Comparison of ENCODE assay signal across 1 cellular context in the genomic region with DNA sequence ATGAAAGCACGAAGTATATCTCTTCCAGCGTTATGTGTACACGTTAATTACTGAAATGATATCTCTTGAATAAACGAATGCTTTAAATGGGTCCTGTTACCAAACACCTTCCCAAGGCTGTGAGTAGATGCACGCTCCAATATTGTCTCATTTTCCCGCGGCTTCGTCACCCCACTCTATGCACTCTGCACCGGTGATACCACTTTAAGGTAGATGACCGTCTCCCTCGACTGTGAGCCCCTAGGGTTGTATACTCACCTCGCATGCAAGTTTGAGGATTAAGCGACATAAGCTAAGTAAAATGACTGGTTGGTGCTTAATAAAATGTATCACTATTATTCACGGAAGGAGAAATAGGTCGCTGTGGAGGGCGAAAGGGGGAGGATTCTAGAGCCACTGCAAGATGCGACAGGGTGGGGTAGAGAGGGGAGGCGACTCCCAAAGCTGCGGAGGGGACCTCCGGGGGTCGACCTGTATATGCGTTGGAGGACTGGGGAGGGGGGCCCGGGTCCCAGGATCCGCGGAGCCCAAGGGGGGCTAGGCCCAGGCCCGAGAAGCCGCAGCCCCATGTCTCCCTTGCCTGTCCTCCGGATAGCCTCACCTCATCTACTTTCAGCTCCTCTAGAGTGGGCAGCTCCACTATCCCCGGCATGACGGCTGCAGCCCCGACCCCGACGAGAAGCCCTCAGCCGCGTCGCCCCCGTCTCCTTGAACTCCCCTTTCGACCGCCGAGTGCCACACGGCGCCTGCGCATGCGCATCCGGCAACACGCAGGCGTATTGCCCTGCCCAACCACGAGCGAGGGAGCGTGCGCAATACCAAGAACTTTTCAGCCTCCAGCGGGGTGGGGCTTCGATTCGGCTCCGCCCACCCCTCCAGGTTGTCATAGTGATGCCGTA.
TF ChIP-seq lines count a peak whose summit lies in the region.

A gene (plus strand): TSS at position 883 of the 899 bp plus-strand sequence. CDS start 65 bp downstream, outside the sequence.
A gene (minus strand): TSS at position 754 of the 899 bp plus-strand sequence. CDS start 102 bp downstream, at position 652.

TF ChIP-seq in HEK293, 187 proteins besides CTCF, POLR2A, EP300 and RAD21 (continued from another document):
- TF ChIP-seq, protein P1, sequence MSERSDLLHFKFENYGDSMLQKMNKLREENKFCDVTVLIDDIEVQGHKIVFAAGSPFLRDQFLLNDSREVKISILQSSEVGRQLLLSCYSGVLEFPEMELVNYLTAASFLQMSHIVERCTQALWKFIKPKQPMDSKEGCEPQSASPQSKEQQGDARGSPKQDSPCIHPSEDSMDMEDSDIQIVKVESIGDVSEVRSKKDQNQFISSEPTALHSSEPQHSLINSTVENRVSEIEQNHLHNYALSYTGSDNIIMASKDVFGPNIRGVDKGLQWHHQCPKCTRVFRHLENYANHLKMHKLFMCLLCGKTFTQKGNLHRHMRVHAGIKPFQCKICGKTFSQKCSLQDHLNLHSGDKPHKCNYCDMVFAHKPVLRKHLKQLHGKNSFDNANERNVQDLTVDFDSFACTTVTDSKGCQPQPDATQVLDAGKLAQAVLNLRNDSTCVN (tag by site-specific recombination; optimal IDR thresholded peaks at IDR 0.05): peak; percentile 17
- TF ChIP-seq ZNF416 (tag by site-specific recombination; IDR thresholded peaks at IDR 0.05) (no peak), ZFP41 (tag by site-specific recombination; IDR thresholded peaks at IDR 0.05; ENCODE audit: borderline replicate concordance) (no peak), ZNF747 (tag by site-specific recombination; IDR thresholded peaks at IDR 0.05) (no peak), SP3 (tag by site-specific recombination; IDR thresholded peaks at IDR 0.05) (peak; percentile 51; the same call in 1 of the 2 replicates), GLIS2 (tag by site-specific recombination; IDR thresholded peaks at IDR 0.05) (peak; percentile 44; the same call in 1 of the 2 replicates), OVOL3 (tag by site-specific recombination; IDR thresholded peaks at IDR 0.05) (no peak), SP2 (tag by site-specific recombination; IDR thresholded peaks at IDR 0.05) (peak; percentile 67), RBAK (tag by site-specific recombination; IDR thresholded peaks at IDR 0.05) (no peak), MYNN (tag by site-specific recombination; IDR thresholded peaks at IDR 0.05; ENCODE audit: borderline replicate concordance) (no peak), ZNF514 (tag by site-specific recombination; IDR thresholded peaks at IDR 0.05) (no peak), ZNF23 (tag by site-specific recombination; IDR thresholded peaks at IDR 0.05; ENCODE audit: borderline replicate concordance) (no peak), ZXDB (tag by site-specific recombination; IDR thresholded peaks at IDR 0.05) (peak; percentile 42), ZNF292 (tag by site-specific recombination; IDR thresholded peaks at IDR 0.05; ENCODE audit: borderline replicate concordance, low read depth) (no peak), WT1 (tag by site-specific recombination; IDR thresholded peaks at IDR 0.05) (no peak)
- TF ChIP-seq, protein P2, sequence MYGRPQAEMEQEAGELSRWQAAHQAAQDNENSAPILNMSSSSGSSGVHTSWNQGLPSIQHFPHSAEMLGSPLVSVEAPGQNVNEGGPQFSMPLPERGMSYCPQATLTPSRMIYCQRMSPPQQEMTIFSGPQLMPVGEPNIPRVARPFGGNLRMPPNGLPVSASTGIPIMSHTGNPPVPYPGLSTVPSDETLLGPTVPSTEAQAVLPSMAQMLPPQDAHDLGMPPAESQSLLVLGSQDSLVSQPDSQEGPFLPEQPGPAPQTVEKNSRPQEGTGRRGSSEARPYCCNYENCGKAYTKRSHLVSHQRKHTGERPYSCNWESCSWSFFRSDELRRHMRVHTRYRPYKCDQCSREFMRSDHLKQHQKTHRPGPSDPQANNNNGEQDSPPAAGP (tag by site-specific recombination; IDR thresholded peaks at IDR 0.05): 0 out of 2 replicates have a peak, but pooled peaks have one; percentile 17
- TF ChIP-seq, protein P3, sequence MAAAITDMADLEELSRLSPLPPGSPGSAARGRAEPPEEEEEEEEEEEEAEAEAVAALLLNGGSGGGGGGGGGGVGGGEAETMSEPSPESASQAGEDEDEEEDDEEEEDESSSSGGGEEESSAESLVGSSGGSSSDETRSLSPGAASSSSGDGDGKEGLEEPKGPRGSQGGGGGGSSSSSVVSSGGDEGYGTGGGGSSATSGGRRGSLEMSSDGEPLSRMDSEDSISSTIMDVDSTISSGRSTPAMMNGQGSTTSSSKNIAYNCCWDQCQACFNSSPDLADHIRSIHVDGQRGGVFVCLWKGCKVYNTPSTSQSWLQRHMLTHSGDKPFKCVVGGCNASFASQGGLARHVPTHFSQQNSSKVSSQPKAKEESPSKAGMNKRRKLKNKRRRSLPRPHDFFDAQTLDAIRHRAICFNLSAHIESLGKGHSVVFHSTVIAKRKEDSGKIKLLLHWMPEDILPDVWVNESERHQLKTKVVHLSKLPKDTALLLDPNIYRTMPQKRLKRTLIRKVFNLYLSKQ (tag by site-specific recombination; IDR thresholded peaks at IDR 0.05; ENCODE audit: borderline replicate concordance): no peak
- TF ChIP-seq, protein P4, sequence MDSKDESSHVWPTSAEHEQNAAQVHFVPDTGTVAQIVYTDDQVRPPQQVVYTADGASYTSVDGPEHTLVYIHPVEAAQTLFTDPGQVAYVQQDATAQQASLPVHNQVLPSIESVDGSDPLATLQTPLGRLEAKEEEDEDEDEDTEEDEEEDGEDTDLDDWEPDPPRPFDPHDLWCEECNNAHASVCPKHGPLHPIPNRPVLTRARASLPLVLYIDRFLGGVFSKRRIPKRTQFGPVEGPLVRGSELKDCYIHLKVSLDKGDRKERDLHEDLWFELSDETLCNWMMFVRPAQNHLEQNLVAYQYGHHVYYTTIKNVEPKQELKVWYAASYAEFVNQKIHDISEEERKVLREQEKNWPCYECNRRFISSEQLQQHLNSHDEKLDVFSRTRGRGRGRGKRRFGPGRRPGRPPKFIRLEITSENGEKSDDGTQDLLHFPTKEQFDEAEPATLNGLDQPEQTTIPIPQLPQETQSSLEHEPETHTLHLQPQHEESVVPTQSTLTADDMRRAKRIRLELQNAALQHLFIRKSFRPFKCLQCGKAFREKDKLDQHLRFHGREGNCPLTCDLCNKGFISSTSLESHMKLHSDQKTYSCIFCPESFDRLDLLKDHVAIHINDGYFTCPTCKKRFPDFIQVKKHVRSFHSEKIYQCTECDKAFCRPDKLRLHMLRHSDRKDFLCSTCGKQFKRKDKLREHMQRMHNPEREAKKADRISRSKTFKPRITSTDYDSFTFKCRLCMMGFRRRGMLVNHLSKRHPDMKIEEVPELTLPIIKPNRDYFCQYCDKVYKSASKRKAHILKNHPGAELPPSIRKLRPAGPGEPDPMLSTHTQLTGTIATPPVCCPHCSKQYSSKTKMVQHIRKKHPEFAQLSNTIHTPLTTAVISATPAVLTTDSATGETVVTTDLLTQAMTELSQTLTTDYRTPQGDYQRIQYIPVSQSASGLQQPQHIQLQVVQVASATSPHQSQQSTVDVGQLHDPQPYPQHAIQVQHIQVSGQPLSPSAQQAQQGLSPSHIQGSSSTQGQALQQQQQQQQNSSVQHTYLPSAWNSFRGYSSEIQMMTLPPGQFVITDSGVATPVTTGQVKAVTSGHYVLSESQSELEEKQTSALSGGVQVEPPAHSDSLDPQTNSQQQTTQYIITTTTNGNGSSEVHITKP (tag by site-specific recombination; IDR thresholded peaks at IDR 0.05): peak; percentile 99
- TF ChIP-seq, protein P5, sequence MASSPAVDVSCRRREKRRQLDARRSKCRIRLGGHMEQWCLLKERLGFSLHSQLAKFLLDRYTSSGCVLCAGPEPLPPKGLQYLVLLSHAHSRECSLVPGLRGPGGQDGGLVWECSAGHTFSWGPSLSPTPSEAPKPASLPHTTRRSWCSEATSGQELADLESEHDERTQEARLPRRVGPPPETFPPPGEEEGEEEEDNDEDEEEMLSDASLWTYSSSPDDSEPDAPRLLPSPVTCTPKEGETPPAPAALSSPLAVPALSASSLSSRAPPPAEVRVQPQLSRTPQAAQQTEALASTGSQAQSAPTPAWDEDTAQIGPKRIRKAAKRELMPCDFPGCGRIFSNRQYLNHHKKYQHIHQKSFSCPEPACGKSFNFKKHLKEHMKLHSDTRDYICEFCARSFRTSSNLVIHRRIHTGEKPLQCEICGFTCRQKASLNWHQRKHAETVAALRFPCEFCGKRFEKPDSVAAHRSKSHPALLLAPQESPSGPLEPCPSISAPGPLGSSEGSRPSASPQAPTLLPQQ (tag by site-specific recombination; IDR thresholded peaks at IDR 0.05): 0 out of 2 replicates have a peak, but pooled peaks have one; percentile 24
- TF ChIP-seq, protein P6, sequence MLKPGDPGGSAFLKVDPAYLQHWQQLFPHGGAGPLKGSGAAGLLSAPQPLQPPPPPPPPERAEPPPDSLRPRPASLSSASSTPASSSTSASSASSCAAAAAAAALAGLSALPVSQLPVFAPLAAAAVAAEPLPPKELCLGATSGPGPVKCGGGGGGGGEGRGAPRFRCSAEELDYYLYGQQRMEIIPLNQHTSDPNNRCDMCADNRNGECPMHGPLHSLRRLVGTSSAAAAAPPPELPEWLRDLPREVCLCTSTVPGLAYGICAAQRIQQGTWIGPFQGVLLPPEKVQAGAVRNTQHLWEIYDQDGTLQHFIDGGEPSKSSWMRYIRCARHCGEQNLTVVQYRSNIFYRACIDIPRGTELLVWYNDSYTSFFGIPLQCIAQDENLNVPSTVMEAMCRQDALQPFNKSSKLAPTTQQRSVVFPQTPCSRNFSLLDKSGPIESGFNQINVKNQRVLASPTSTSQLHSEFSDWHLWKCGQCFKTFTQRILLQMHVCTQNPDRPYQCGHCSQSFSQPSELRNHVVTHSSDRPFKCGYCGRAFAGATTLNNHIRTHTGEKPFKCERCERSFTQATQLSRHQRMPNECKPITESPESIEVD (tag by site-specific recombination; IDR thresholded peaks at IDR 0.05): no peak
